ENCODE assay signal across 8 cellular contexts in the genomic region with DNA sequence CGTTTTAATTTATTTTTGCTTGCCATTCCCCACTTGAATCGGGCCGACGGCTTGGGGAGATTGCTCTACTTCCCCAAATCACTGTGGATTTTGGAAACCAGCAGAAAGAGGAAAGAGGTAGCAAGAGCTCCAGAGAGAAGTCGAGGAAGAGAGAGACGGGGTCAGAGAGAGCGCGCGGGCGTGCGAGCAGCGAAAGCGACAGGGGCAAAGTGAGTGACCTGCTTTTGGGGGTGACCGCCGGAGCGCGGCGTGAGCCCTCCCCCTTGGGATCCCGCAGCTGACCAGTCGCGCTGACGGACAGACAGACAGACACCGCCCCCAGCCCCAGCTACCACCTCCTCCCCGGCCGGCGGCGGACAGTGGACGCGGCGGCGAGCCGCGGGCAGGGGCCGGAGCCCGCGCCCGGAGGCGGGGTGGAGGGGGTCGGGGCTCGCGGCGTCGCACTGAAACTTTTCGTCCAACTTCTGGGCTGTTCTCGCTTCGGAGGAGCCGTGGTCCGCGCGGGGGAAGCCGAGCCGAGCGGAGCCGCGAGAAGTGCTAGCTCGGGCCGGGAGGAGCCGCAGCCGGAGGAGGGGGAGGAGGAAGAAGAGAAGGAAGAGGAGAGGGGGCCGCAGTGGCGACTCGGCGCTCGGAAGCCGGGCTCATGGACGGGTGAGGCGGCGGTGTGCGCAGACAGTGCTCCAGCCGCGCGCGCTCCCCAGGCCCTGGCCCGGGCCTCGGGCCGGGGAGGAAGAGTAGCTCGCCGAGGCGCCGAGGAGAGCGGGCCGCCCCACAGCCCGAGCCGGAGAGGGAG. TPM values are rescaled to one million over a fixed set of nuclear protein-coding genes. Genes with fewer than 3 reads are reported as not detected.
DNase-seq lines count a peak whose midpoint lies in the region; ATAC-seq and TF ChIP-seq lines count a peak whose summit lies in the region.

No MANE protein-coding gene starts in this region.

- intact Hi-C loops in esophagus squamous epithelium (cut with DNase I) = no loop called here

- CTCF ChIA-PET in AG04449 (lab: Yijun Ruan, JAX) = interaction anchor here (0.8 to 4.5 kb wide), 36 partner anchors 9 to 324 kb away, joined by 3 to 283 read pairs (median 8); no protein-coding TSS in a partner anchor

- H3K27ac ChIP-seq in esophagus squamous epithelium (peak overlapping the region; percentile 93 to 98 (median 97)), thoracic aorta (peak overlapping the region; percentile 84 to 88)

- TF ChIP-seq CTCF in AG04449 (IDR thresholded peaks at IDR 0.05; ENCODE audit: insufficient read depth, low read length, missing control alignments) (no peak), esophagus squamous epithelium (IDR thresholded peaks at IDR 0.05) (no peak), thoracic aorta (IDR thresholded peaks at IDR 0.05) (no peak)

- H3K9me3 ChIP-seq in esophagus squamous epithelium = no peaks in the 10 kb centered on the region
- H3K9me3 ChIP-seq in mucosa of stomach (ENCODE audit: control insufficient read depth, low read length) = no peaks in the 10 kb centered on the region
- H3K9me3 ChIP-seq in thoracic aorta = no peaks in the 10 kb centered on the region

- ATAC-seq in GM19023 (IDR thresholded peaks at IDR 0.05; ENCODE audit: unreplicated experiment) (peak; percentile 4), thoracic aorta (ENCODE audit: insufficient number of reproducible peaks, low FRiP score, low read depth) (no peak), GM18868 (IDR thresholded peaks at IDR 0.05; ENCODE audit: unreplicated experiment) (no peak)
- ATAC-seq in activated T-cell treated with anti-CD3 and anti-CD28 coated beads, Interleukin-2, amount 50 U/mL, for 4 hours = peak; percentile 5 to 20

- peak overlapping the region; percentile 95 for H3K4me3 Mint-ChIP-seq in activated T-cell treated with anti-CD3 and anti-CD28 coated beads, Interleukin-2, amount 50 U/mL, for 4 hours

- H3K27me3 Mint-ChIP-seq in activated T-cell treated with anti-CD3 and anti-CD28 coated beads, Interleukin-2, amount 50 U/mL, for 4 hours (ENCODE audit: low read depth) = peaks cover 22% of the 10 kb centered on the region

- POLR2A ChIA-PET in AG04449 (lab: Yijun Ruan, JAX) = interaction anchor here (0.7 to 3.6 kb wide), 40 partner anchors 9 to 476 kb away, joined by 3 to 26 read pairs (median 4); partner anchors contain the start of genes GTPBP2, HSP90AB1, MRPS18A and POLR1C

- no peaks in the 10 kb centered on the region for H3K9me3 Mint-ChIP-seq in activated T-cell treated with anti-CD3 and anti-CD28 coated beads, Interleukin-2, amount 50 U/mL, for 4 hours

- H3K4me3 ChIP-seq in AG04449 (ENCODE audit: low read depth, low read length) (peak overlapping the region; percentile 98), esophagus squamous epithelium (peak overlapping the region; percentile 74 to 97 (median 82)), mucosa of stomach (ENCODE audit: low read length) (peak overlapping the region; percentile 81), thoracic aorta (peak overlapping the region; percentile 88)

- 0% methylated on average over 11 to 22 of the region's 84 CpGs for WGBS in esophagus squamous epithelium, 2 donors

- TF ChIP-seq POLR2A in esophagus squamous epithelium (IDR thresholded peaks at IDR 0.05) = no peak

- H3K9ac ChIP-seq in mucosa of stomach (ENCODE audit: low read length) = peak overlapping the region; percentile 99

- H3K4me1 ChIP-seq in esophagus squamous epithelium = peaks cover 39 to 60% (median 43%) of the 10 kb centered on the region in 3 donors
- peaks cover 68% of the 10 kb centered on the region for H3K4me1 ChIP-seq in mucosa of stomach (ENCODE audit: control insufficient read depth, insufficient read depth, low read length)
- H3K4me1 ChIP-seq in thoracic aorta (ENCODE audit: control insufficient read depth in 1 of 2, low read depth in 2 of 2) = peaks cover 5 to 49% of the 10 kb centered on the region in 2 donors

- H3K27me3 ChIP-seq in esophagus squamous epithelium (peaks cover 0 to 9% (median 0%) of the 10 kb centered on the region in 4 donors), mucosa of stomach (ENCODE audit: control insufficient read depth, insufficient read depth, low read length) (no peaks in the 10 kb centered on the region), thoracic aorta (replicated peaks; ENCODE audit: insufficient read depth) (no peaks in the 10 kb centered on the region)

- H3K4me1 Mint-ChIP-seq in activated T-cell treated with anti-CD3 and anti-CD28 coated beads, Interleukin-2, amount 50 U/mL, for 4 hours (ENCODE audit: low read depth) = peaks cover 19% of the 10 kb centered on the region

- no peaks in the 10 kb centered on the region for H3K36me3 Mint-ChIP-seq in activated T-cell treated with anti-CD3 and anti-CD28 coated beads, Interleukin-2, amount 50 U/mL, for 4 hours (ENCODE audit: insufficient read depth)

- DNase-seq in AG04449 (ENCODE audit: low read depth, low spot score) (no peak), NCI-H526 treated with DMSO at 0.1 percent for 48 hours (lab: John Stamatoyannopoulos, UW) (peak; percentile 72), esophagus squamous epithelium (lab: John Stamatoyannopoulos, UW) (no peak), thoracic aorta (ENCODE audit: low spot score) (no peak)
- peak; percentile 18 for DNase-seq in activated T-cell treated with anti-CD3 and anti-CD28 coated beads, Interleukin-2, amount 50 U/mL, for 4 hours

- H3K36me3 ChIP-seq in esophagus squamous epithelium = peaks cover 0 to 1% (median 0%) of the 10 kb centered on the region in 3 donors
- peaks cover 11% of the 10 kb centered on the region for H3K36me3 ChIP-seq in mucosa of stomach (ENCODE audit: control insufficient read depth, insufficient read depth, low read length)
- no peaks in the 10 kb centered on the region for H3K36me3 ChIP-seq in thoracic aorta

RNA-seq across cellular contexts. Expression of gene VEGFA, which starts 0.6 kb away (rescaled TPM):
- 10 to 100 TPM; 28.9 to 44.6 (median 31.8) TPM for total RNA-seq in activated T-cell treated with anti-CD3 and anti-CD28 coated beads, Interleukin-2, amount 50 U/mL, for 4 hours
- total RNA-seq in esophagus squamous epithelium = 100 to 1,000 TPM in 2 of 4 donors, 10 to 100 TPM in 2; 28.0 to 107 (median 80.8) TPM
- total RNA-seq in thoracic aorta = 100 to 1,000 TPM in 1 of 2 donors, 10 to 100 TPM in 1; 36.0 to 117 TPM

Comparison
In these comparisons a context has a peak if more than half of its experiments do, and no peak if none do; other contexts are left out.
1. DNase-seq: peak in NCI-H526 treated with DMSO at 0.1 percent for 48 hours (single experiment) and activated T-cell treated with anti-CD3 and anti-CD28 coated beads, Interleukin-2, amount 50 U/mL, for 4 hours (single experiment); none in AG04449 (single experiment), esophagus squamous epithelium (single experiment) and thoracic aorta (single experiment).
2. ATAC-seq: peak in GM19023 (single experiment) and activated T-cell treated with anti-CD3 and anti-CD28 coated beads, Interleukin-2, amount 50 U/mL, for 4 hours (2 of 2); none in thoracic aorta (single experiment) and GM18868 (single experiment).
3. Peak in every context shown above with its lines, with median percentiles within 50 percentile points of each other: H3K4me3 ChIP-seq.